ENCODE assay signal across 1 cellular context in genomic region chr5:146176805-146177204, GRCh38.
TF ChIP-seq lines count a peak whose summit lies in the region.

No MANE protein-coding gene starts in this region.

TF ChIP-seq in K562, 482 proteins besides CTCF, POLR2A, EP300 and RAD21:
- TF ChIP-seq ZBTB40 (IDR thresholded peaks at IDR 0.05), result peak; percentile 79
- TF ChIP-seq ZBTB40 (CRISPR knock-in tag; IDR thresholded peaks at IDR 0.05), result no peak
- TF ChIP-seq TAF15 (IDR thresholded peaks at IDR 0.05; ENCODE audit: low read depth, low read length), result no peak
TF ChIP-seq in K562: peak in this region for 1.
